Comparison of ENCODE assay signal across 8 cellular contexts in the genomic region with DNA sequence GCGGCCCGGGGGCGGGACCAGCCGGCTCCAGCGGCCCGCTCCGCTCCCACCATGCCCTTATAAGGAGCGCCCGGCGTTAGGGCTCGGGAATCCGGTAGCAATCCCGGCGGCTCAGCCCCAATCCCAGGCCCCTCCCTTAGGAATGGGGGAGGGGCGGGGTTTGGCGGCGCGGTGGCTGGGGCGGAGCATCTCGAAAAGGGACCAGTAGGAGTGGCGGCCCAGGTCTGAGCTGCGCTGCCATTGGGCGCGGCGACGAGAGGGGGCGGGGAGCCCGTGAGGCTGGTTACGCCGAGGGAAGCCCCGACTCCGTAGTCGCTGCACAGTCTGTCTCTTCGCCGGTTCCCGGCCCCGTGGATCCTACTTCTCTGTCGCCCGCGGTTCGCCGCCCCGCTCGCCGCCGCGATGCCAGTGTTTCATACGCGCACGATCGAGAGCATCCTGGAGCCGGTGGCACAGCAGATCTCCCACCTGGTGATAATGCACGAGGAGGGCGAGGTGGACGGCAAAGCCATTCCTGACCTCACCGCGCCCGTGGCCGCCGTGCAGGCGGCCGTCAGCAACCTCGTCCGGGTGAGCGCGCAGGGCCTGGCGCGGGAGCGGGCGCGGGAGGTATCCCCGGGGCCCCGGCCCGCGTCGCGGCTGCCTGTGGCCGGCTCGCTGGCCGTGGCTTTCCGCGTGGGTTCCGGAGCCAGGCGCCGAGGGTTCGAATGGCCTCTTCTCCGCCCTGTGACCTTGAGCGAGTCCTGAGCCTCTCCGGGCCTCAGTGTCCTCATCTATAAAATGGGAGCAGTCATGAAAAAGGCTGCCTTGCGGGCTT. TPM values are rescaled to one million over a fixed set of nuclear protein-coding genes. Genes with fewer than 3 reads are reported as not detected.
A peak's percentile ranks its signal among the peaks of the same experiment; 100 is the strongest.
DNase-seq lines count a peak whose midpoint lies in the region; ATAC-seq, FAIRE-seq and TF ChIP-seq lines count a peak whose summit lies in the region.

VCL (plus strand) TSS at position 311 of the 817 bp plus-strand sequence; CDS start at position 403, 92 bp downstream.

- BruUV-seq in OCI-LY7 (replicated peaks; lab: Mats Ljungman, UMichigan), result no TSS peak
- BruUV-seq in endothelial cell of umbilical vein (replicated peaks; lab: Mats Ljungman, UMichigan), result TSS peak; percentile 48

- FAIRE-seq in D721Med (lab: Jason Lieb, UNC) (no peak), endothelial cell of umbilical vein (lab: Jason Lieb, UNC) (peak; percentile 83)

- H3K27ac ChIP-seq in OCI-LY7 (ENCODE audit: low read depth, low read length, poor library complexity, severe bottlenecking) (peak within 1 kb of the TSS; percentile 56), endothelial cell of umbilical vein (ENCODE audit: insufficient read depth, low read depth, low read length) (peak within 1 kb of the TSS; percentile 83)

- H3K79me2 ChIP-seq in OCI-LY7 (ENCODE audit: insufficient read depth, low read depth, low read length), result peaks cover 14% of the 10 kb centered on the region; the same call in 1 of the 2 replicates
- H3K79me2 ChIP-seq in endothelial cell of umbilical vein (ENCODE audit: control insufficient read depth, insufficient read depth, low read length), result peaks cover 50% of the 10 kb centered on the region

- peak; percentile 96 for ATAC-seq in GM21526 (IDR thresholded peaks at IDR 0.05; ENCODE audit: low FRiP score, unreplicated experiment)

- H4K20me1 ChIP-seq in OCI-LY7 (ENCODE audit: insufficient read depth, low read length), result no peaks in the 10 kb centered on the region; the same call in 1 of the 2 replicates
- H4K20me1 ChIP-seq in endothelial cell of umbilical vein (replicated peaks; ENCODE audit: control insufficient read depth, extremely low read depth, insufficient read depth, low read length), result no peaks in the 10 kb centered on the region

- H3K4me3 ChIP-seq in OCI-LY7 (ENCODE audit: low read depth, low read length, poor library complexity, severe bottlenecking) (peak within 1 kb of the TSS; percentile 93), endothelial cell of umbilical vein (replicated peaks in 1 of 3; ENCODE audit: insufficient read depth in 1 of 3, low read depth in 1 of 3, low read length in 3 of 3) (peak within 1 kb of the TSS; percentile 73 to 91 (median 86))

- H3K27me3 ChIP-seq in endothelial cell of umbilical vein (ENCODE audit: control insufficient read depth in 2 of 2, insufficient read depth in 2 of 2, low read length in 2 of 2), result no peaks in the 10 kb centered on the region

- intact Hi-C loops in OCI-LY7 (cut with micrococcal nuclease; ENCODE audit: unreplicated experiment) (loop anchor here (1.0 to 2.0 kb wide), 2 partner anchors 10 to 41 kb away; no protein-coding TSS in a partner anchor), endothelial cell of umbilical vein (cut with micrococcal nuclease) (loop anchor here (2.0 to 5.0 kb wide), 2 partner anchors 41 to 57 kb away; no protein-coding TSS in a partner anchor)

- H2AFZ ChIP-seq in OCI-LY7 (ENCODE audit: low read length) (peak within 1 kb of the TSS; percentile 97), endothelial cell of umbilical vein (ENCODE audit: low read depth, low read length) (peak within 1 kb of the TSS; percentile 89)

- H3K9me1 ChIP-seq in endothelial cell of umbilical vein (replicated peaks; ENCODE audit: control insufficient read depth, extremely low read depth, insufficient read depth, low read length), result no peaks in the 10 kb centered on the region

- peaks cover 34% of the 10 kb centered on the region for H3K4me1 ChIP-seq in OCI-LY7 (ENCODE audit: insufficient read depth, low read length, poor library complexity, severe bottlenecking)
- peaks cover 24% of the 10 kb centered on the region for H3K4me1 ChIP-seq in endothelial cell of umbilical vein (ENCODE audit: control insufficient read depth, extremely low read depth, insufficient read depth, low read length)

- dilution Hi-C loops in endothelial cell of umbilical vein (cut with MboI; ENCODE audit: extremely low pct_ligation_motif_present, low sequenced_read_pairs), result no loop called here

- POLR2A ChIA-PET in OCI-LY7 (lab: Charles Lee) (interaction anchor here (1.0 to 4.4 kb wide), 2 partner anchors 13 to 33 kb away, joined by 3 to 48 read pairs; no protein-coding TSS in a partner anchor), endothelial cell of umbilical vein (lab: Charles Lee) (interaction anchor here (0.8 to 2.8 kb wide), 5 partner anchors 8 to 111 kb away, joined by 3 to 22 read pairs (median 4); no protein-coding TSS in a partner anchor)

- H3K9me3 ChIP-seq in OCI-LY7 (ENCODE audit: low read length) (no peaks in the 10 kb centered on the region), endothelial cell of umbilical vein (replicated peaks; ENCODE audit: control insufficient read depth, insufficient read depth, low read length) (no peaks in the 10 kb centered on the region)

- TF ChIP-seq CTCF in D721Med (IDR thresholded peaks at IDR 0.05; ENCODE audit: insufficient read depth, missing control alignments) (no peak), OCI-LY7 (conservative IDR thresholded peaks at IDR 0.05; ENCODE audit: low read length) (no peak), endothelial cell of umbilical vein (IDR thresholded peaks at IDR 0.05; ENCODE audit: extremely low read depth in 1 of 2, insufficient read depth in 1 of 2, low read depth in 1 of 2, low read length in 2 of 2) (no peak)

- H3K9ac ChIP-seq in endothelial cell of umbilical vein (replicated peaks; ENCODE audit: extremely low read depth, insufficient read depth, low read length), result peak within 1 kb of the TSS; percentile 95

- H3K36me3 ChIP-seq in OCI-LY7 (ENCODE audit: insufficient read depth, low read length) (no peaks in the 10 kb centered on the region), endothelial cell of umbilical vein (ENCODE audit: control insufficient read depth in 2 of 2, extremely low read depth in 1 of 2, insufficient read depth in 2 of 2, low read length in 2 of 2) (no peaks in the 10 kb centered on the region)

- peak within 1 kb of the TSS; percentile 97 for H3K4me2 ChIP-seq in OCI-LY7 (ENCODE audit: low read length)
- peak within 1 kb of the TSS; percentile 89 for H3K4me2 ChIP-seq in endothelial cell of umbilical vein (ENCODE audit: insufficient read depth, low read length)

- no peaks in the 10 kb centered on the region for H3K9me2 ChIP-seq in OCI-LY7 (ENCODE audit: insufficient read depth, low read length)

- TF ChIP-seq POLR2A in endothelial cell of umbilical vein (IDR thresholded peaks at IDR 0.05; ENCODE audit: low read depth, low read length), result peak; percentile 99

- CTCF ChIA-PET in OCI-LY7 (lab: Charles Lee; ENCODE audit: unreplicated experiment), result interaction anchor here (0.5 to 1.2 kb wide), 4 partner anchors 14 to 148 kb away, joined by 3 to 4 read pairs (median 3); no protein-coding TSS in a partner anchor
- CTCF ChIA-PET in endothelial cell of umbilical vein (lab: Charles Lee), result interaction anchor here (1.1 to 5.4 kb wide), 9 partner anchors 31 to 118 kb away, joined by 5 to 62 read pairs (median 11); no protein-coding TSS in a partner anchor

- DNase-seq in D721Med (ENCODE audit: insufficient read length, low spot score) (peak; percentile 60), HuH-7.5 (ENCODE audit: low spot score) (peak; percentile 72), OCI-LY7 (ENCODE audit: low spot score) (peak; percentile 95), activated T-cell treated with anti-CD3 and anti-CD28 coated beads for 1 hour (ENCODE audit: low read depth) (peak; percentile 91), endothelial cell of umbilical vein (ENCODE audit: low read depth, low spot score) (peak; percentile 99), middle frontal gyrus (ENCODE audit: extremely low spot score, low spot score) (peak; percentile 90)
- DNase-seq in stimulated activated CD8-positive, alpha-beta memory T cell treated with anti-CD3 and anti-CD28 coated beads, Interleukin-2, amount 100 ng/mL, for 48 hours (ENCODE audit: low read depth in 2 of 2), result peak; percentile 92 to 95

TF ChIP-seq in endothelial cell of umbilical vein, 7 proteins besides CTCF, POLR2A, EP300 and RAD21:
- TF ChIP-seq POLR2AphosphoS5 (IDR thresholded peaks at IDR 0.05; ENCODE audit: insufficient read depth, low read depth, low read length), result peak; percentile 99
- TF ChIP-seq FOS (IDR thresholded peaks at IDR 0.05; ENCODE audit: borderline replicate concordance, insufficient read depth, low read length), result no peak

RNA-seq across cellular contexts. Expression of gene VCL, which starts in this region (rescaled TPM):
- 19.1 and 24.9 TPM in 2 replicates for total RNA-seq in OCI-LY7 (2014; rRNA removed; shearing (Covaris generic))
- total RNA-seq in OCI-LY7 (2022) (55.5 and 64.5 TPM in 2 replicates), endothelial cell of umbilical vein (203 and 231 TPM in 2 replicates)
- 92.7 and 95.4 TPM in 2 replicates for polyA plus RNA-seq in endothelial cell of umbilical vein
- 82.0 and 83.1 TPM in 2 replicates for polyA plus RNA-seq in endothelial cell of umbilical vein (2011; cell fraction: cytosol; rRNA removed)
- 242 and 287 TPM in 2 replicates for polyA plus RNA-seq in endothelial cell of umbilical vein (2011; cell fraction: nucleus; rRNA removed)
- 141 and 150 TPM in 2 replicates for polyA plus RNA-seq in endothelial cell of umbilical vein (2012)
- 182 and 207 TPM in 2 replicates for polyA minus RNA-seq in endothelial cell of umbilical vein
- polyA minus RNA-seq in endothelial cell of umbilical vein (2011; cell fraction: cytosol; rRNA and poly(A)+ RNA removed), result 40.0 TPM
- polyA minus RNA-seq in endothelial cell of umbilical vein (2011; cell fraction: nucleus; rRNA and poly(A)+ RNA removed), result 197 and 317 TPM in 2 replicates

Comparison
In these comparisons a context has a peak if more than half of its experiments do, and no peak if none do; other contexts are left out.
1. Peak in every context shown above with its lines: DNase-seq, ATAC-seq, H3K4me3 ChIP-seq and H3K27ac ChIP-seq.